In the genomic region with DNA sequence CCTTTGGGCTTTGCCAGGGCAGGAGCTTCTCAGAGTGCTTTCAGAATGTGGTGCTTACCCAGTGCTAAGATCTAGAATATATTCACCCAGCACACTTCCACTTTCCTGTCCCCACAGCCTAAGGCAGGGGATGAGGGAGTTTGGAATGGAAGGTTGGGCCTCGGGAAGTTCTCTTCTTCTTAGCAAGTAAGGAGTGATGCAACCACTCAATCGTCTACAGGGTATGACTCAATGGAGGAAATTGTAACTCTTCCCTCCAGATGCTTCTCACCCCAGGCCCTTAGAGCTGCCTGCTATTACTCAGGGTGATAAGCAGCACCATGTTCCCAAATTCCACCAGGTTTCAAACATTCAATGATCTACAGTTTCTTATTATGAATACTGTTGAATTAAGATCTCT, we compare ENCODE assay signal across 17 cellular contexts. TPM values are rescaled to one million over a fixed set of nuclear protein-coding genes. Genes with fewer than 3 reads are reported as not detected.
DNase-seq lines count a peak whose midpoint lies in the region; ATAC-seq and TF ChIP-seq lines count a peak whose summit lies in the region.
"Had no signal": no experiment of that assay in that cellular context is flagged by ENCODE, and none has a peak within 500 bp of the region (broad histone marks: within the 10 kb centered on the region; RNA-seq: fewer than 3 reads in every experiment).

No MANE protein-coding gene starts in this region.

- peak overlapping the region; percentile 45 for H3K27ac Mint-ChIP-seq in dendritic cell treated with granulocyte-macrophage colony-stimulating factor and Interleukin-4, amounts not matched to agents 40 ng/mL and 50 ng/mL, for 4 days
- H3K27ac Mint-ChIP-seq in effector memory CD8-positive, alpha-beta T cell = no peak overlapping the region
- no peak overlapping the region for H3K27ac Mint-ChIP-seq in mesothelial cell of epicardium
- H3K27ac Mint-ChIP-seq: activated T-helper 2 cell treated with anti-CD3 and anti-CD28 coated beads, Interferon-gamma antibody, Interleukin-2, Interleukin-4, amounts not matched to agents 10 μg/mL and 5 μg/mL and 100 μg/mL, durations not matched to agents 14 hours and 24 hours and 36 hours; stimulated activated memory B cell treated with anti-CD40 and anti-IgM and Interleukin-4, amounts not matched to agents 10 μg/mL and 1 μg/mL and 100 μg/mL, for 72 hours had no signal

- 84 to 94% methylated on average over 2 of the region's 2 CpGs for WGBS in testis, 2 donors

- H3K36me3 ChIP-seq in osteoblast (ENCODE audit: insufficient read depth, low read length) = no peaks in the 10 kb centered on the region
- no peaks in the 10 kb centered on the region for H3K36me3 ChIP-seq in testis (ENCODE audit: low read depth, missing control alignments)
- H3K36me3 ChIP-seq: pancreas had no signal

- H4K20me1 ChIP-seq in osteoblast (ENCODE audit: insufficient read depth, low read length) = no peaks in the 10 kb centered on the region

- no peak overlapping the region for H3K4me2 ChIP-seq in osteoblast (ENCODE audit: insufficient read depth, low read length)

- H3K4me1 Mint-ChIP-seq in dendritic cell treated with granulocyte-macrophage colony-stimulating factor and Interleukin-4, amounts not matched to agents 40 ng/mL and 50 ng/mL, for 4 days (ENCODE audit: low read depth) = peaks cover 8% of the 10 kb centered on the region
- H3K4me1 Mint-ChIP-seq in effector memory CD8-positive, alpha-beta T cell (ENCODE audit: low read depth in 2 of 2) = no peaks in the 10 kb centered on the region
- no peaks in the 10 kb centered on the region for H3K4me1 Mint-ChIP-seq in mesothelial cell of epicardium
- H3K4me1 Mint-ChIP-seq: stimulated activated memory B cell treated with anti-CD40 and anti-IgM and Interleukin-4, amounts not matched to agents 10 μg/mL and 1 μg/mL and 100 μg/mL, for 72 hours had no signal

- H3K27me3 ChIP-seq in osteoblast (ENCODE audit: insufficient read depth, low read length) (peaks cover 24% of the 10 kb centered on the region), testis (no peaks in the 10 kb centered on the region)

- H3K9me3 ChIP-seq in osteoblast (ENCODE audit: low read depth, low read length) = no peaks in the 10 kb centered on the region
- H3K9me3 ChIP-seq in testis = no peaks in the 10 kb centered on the region
- H3K9me3 ChIP-seq: pancreas had no signal

- no peaks in the 10 kb centered on the region for H3K79me2 ChIP-seq in osteoblast (ENCODE audit: insufficient read depth, low read length)

- H3K9me3 Mint-ChIP-seq in dendritic cell treated with granulocyte-macrophage colony-stimulating factor and Interleukin-4, amounts not matched to agents 40 ng/mL and 50 ng/mL, for 4 days = no peaks in the 10 kb centered on the region
- H3K9me3 Mint-ChIP-seq in effector memory CD8-positive, alpha-beta T cell = no peaks in the 10 kb centered on the region
- no peaks in the 10 kb centered on the region for H3K9me3 Mint-ChIP-seq in mesothelial cell of epicardium
- H3K9me3 Mint-ChIP-seq: activated T-helper 2 cell treated with anti-CD3 and anti-CD28 coated beads, Interferon-gamma antibody, Interleukin-2, Interleukin-4, amounts not matched to agents 10 μg/mL and 5 μg/mL and 100 μg/mL, durations not matched to agents 14 hours and 24 hours and 36 hours; stimulated activated memory B cell treated with anti-CD40 and anti-IgM and Interleukin-4, amounts not matched to agents 10 μg/mL and 1 μg/mL and 100 μg/mL, for 72 hours had no signal

- intact Hi-C loops in dendritic cell treated with granulocyte-macrophage colony-stimulating factor and Interleukin-4, amounts not matched to agents 40 ng/mL and 50 ng/mL, for 4 days (cut with micrococcal nuclease) = no loop called here
- intact Hi-C loops in testis (cut with DNase I; ENCODE audit: low total_unique reads) = no loop called here

- no peaks in the 10 kb centered on the region for H3K36me3 Mint-ChIP-seq in dendritic cell treated with granulocyte-macrophage colony-stimulating factor and Interleukin-4, amounts not matched to agents 40 ng/mL and 50 ng/mL, for 4 days (ENCODE audit: low read depth)
- no peaks in the 10 kb centered on the region for H3K36me3 Mint-ChIP-seq in effector memory CD8-positive, alpha-beta T cell (ENCODE audit: insufficient read depth)
- H3K36me3 Mint-ChIP-seq in mesothelial cell of epicardium = no peaks in the 10 kb centered on the region
- H3K36me3 Mint-ChIP-seq: stimulated activated memory B cell treated with anti-CD40 and anti-IgM and Interleukin-4, amounts not matched to agents 10 μg/mL and 1 μg/mL and 100 μg/mL, for 72 hours had no signal

- TF ChIP-seq CTCF in NB4 (IDR thresholded peaks at IDR 0.05; ENCODE audit: low read depth, low read length) (no peak), osteoblast (IDR thresholded peaks at IDR 0.05; ENCODE audit: extremely low read depth, low read depth, low read length) (no peak), testis (IDR thresholded peaks at IDR 0.05) (no peak), mesothelial cell of epicardium (IDR thresholded peaks at IDR 0.05; ENCODE audit: unreplicated experiment) (no peak)

- H3K4me3 Mint-ChIP-seq in dendritic cell treated with granulocyte-macrophage colony-stimulating factor and Interleukin-4, amounts not matched to agents 40 ng/mL and 50 ng/mL, for 4 days = no peak overlapping the region
- no peak overlapping the region for H3K4me3 Mint-ChIP-seq in effector memory CD8-positive, alpha-beta T cell
- no peak overlapping the region for H3K4me3 Mint-ChIP-seq in mesothelial cell of epicardium
- H3K4me3 Mint-ChIP-seq: stimulated activated memory B cell treated with anti-CD40 and anti-IgM and Interleukin-4, amounts not matched to agents 10 μg/mL and 1 μg/mL and 100 μg/mL, for 72 hours had no signal

- H3K27ac ChIP-seq in osteoblast (ENCODE audit: low read depth, low read length) (no peak overlapping the region), testis (no peak overlapping the region)
- H3K27ac ChIP-seq: pancreas had no signal

- H3K4me3 ChIP-seq in NB4 (ENCODE audit: low read depth, low read length) = no peak overlapping the region
- no peak overlapping the region for H3K4me3 ChIP-seq in osteoblast (ENCODE audit: insufficient read depth, low read length)
- H3K4me3 ChIP-seq in testis = no peak overlapping the region
- H3K4me3 ChIP-seq: GM12878, pancreas had no signal

- no peak for ATAC-seq in effector memory CD8-positive, alpha-beta T cell (replicated peaks)
- no peak for ATAC-seq in HG03439 (IDR thresholded peaks at IDR 0.05; ENCODE audit: unreplicated experiment)
- ATAC-seq: GM12878; SK-N-SH treated with all-trans-retinoic acid at 6 μM for 48 hours; stimulated activated memory B cell treated with anti-CD40 and anti-IgM and Interleukin-4, amounts not matched to agents 10 μg/mL and 1 μg/mL and 100 μg/mL, for 72 hours had no signal

- no peak for TF ChIP-seq POLR2A in NB4 (IDR thresholded peaks at IDR 0.05; ENCODE audit: extremely low read depth, insufficient read length)
- TF ChIP-seq POLR2A in testis (IDR thresholded peaks at IDR 0.05) = no peak

- H3K27me3 Mint-ChIP-seq in dendritic cell treated with granulocyte-macrophage colony-stimulating factor and Interleukin-4, amounts not matched to agents 40 ng/mL and 50 ng/mL, for 4 days = peaks cover 6% of the 10 kb centered on the region
- H3K27me3 Mint-ChIP-seq in effector memory CD8-positive, alpha-beta T cell = peaks cover 41 to 64% of the 10 kb centered on the region in 2 donors
- H3K27me3 Mint-ChIP-seq in mesothelial cell of epicardium (ENCODE audit: low read depth) = no peaks in the 10 kb centered on the region

- DNase-seq in GM03348 (ENCODE audit: low spot score) (peak; percentile 33), NB4 (ENCODE audit: low read depth) (peak; percentile 62), osteoblast (ENCODE audit: insufficient read length, low spot score, missing footprints) (peak; percentile 81), testis (no peak), mesothelial cell of epicardium (ENCODE audit: low spot score in 2 of 2, unreplicated experiment in 2 of 2) (no peak)
- no peak for DNase-seq in effector memory CD8-positive, alpha-beta T cell
- DNase-seq: head of caudate nucleus, NCI-H1092 treated with DMSO at 0.1 percent for 48 hours, NCI-H526, pancreas had no signal

- no peak overlapping the region for H2AFZ ChIP-seq in osteoblast (ENCODE audit: low read length)

- H3K4me1 ChIP-seq in osteoblast (ENCODE audit: insufficient read depth, low read length) = no peaks in the 10 kb centered on the region
- H3K4me1 ChIP-seq in testis = no peaks in the 10 kb centered on the region
- H3K4me1 ChIP-seq: pancreas had no signal

RNA-seq across cellular contexts. Expression of gene AGGF1, which starts 30.8 kb away (rescaled TPM):
- 22.1 and 25.7 TPM in 2 replicates for total RNA-seq in osteoblast
- 10 to 100 TPM; 50.4 to 58.0 TPM for total RNA-seq in testis
- 22.8 TPM for polyA plus RNA-seq in testis (ENCODE audit: insufficient read depth, low read depth, low replicate concordance)
- 20.9 to 21.2 TPM (median 21.0 TPM) in 3 replicates for total RNA-seq in mesothelial cell of epicardium

RNA-seq across cellular contexts. Expression of gene CRHBP, which starts 46.6 kb away (rescaled TPM):
- total RNA-seq in osteoblast = under 0.01 TPM in 1 of 2 replicates, not detected in the other
- total RNA-seq in testis = 1 to 10 TPM; 1.1 to 3.3 TPM
- 2.0 TPM for polyA plus RNA-seq in testis (ENCODE audit: insufficient read depth, low read depth, low replicate concordance)
- total RNA-seq in mesothelial cell of epicardium = 5.3 to 10.7 TPM (median 8.0 TPM) in 3 replicates
- total RNA-seq: GM12878, lung microvascular endothelial cell had no signal

Comparison
In these comparisons a context has a peak if more than half of its experiments do, and no peak if none do; other contexts are left out.
1. DNase-seq: peak in GM03348 (single experiment), NB4 (single experiment) and osteoblast (single experiment); none in effector memory CD8-positive, alpha-beta T cell (0 of 3), testis (single experiment) and mesothelial cell of epicardium (0 of 2).